Comparison of ENCODE assay signal across 29 cellular contexts in genomic region chr5:65426656-65427055, GRCh38.
"Had no signal": no experiment of that assay in that cellular context is flagged by ENCODE, and none has a peak within 500 bp of the region (broad histone marks: within the 10 kb centered on the region; RNA-seq: fewer than 3 reads in every experiment).

No MANE protein-coding gene starts in this region.

- H3K4me1 ChIP-seq: stomach, suprapubic skin, testis, thyroid gland, tibial artery, tibial nerve, transverse colon, upper lobe of left lung, upper lobe of right lung, uterus, vagina had no signal

- DNase-seq: stimulated activated CD4-positive, alpha-beta T cell treated with anti-CD3 and anti-CD28 coated beads, Interleukin-2, amount 100 ng/mL, for 48 hours; stimulated activated CD4-positive, alpha-beta T cell treated with anti-CD3 and anti-CD28 coated beads, Interleukin-4, amount 100 ng/mL, for 1 hour; stimulated activated CD4-positive, alpha-beta T cell treated with anti-CD3 and anti-CD28 coated beads, Interleukin-4, amount 100 ng/mL, for 24 hours; stimulated activated CD4-positive, alpha-beta T cell treated with anti-CD3 and anti-CD28 coated beads, Interleukin-4, amount 100 ng/mL, for 4 hours; stimulated activated CD8-positive, alpha-beta memory T cell treated with anti-CD3 and anti-CD28 coated beads, Interleukin-4, amount 100 ng/mL, for 48 hours; stimulated activated naive B cell treated with anti-CD40 and anti-IgM and Interleukin-4, amounts not matched to agents 10 μg/mL and 1 μg/mL and 100 μg/mL, for 72 hours; stimulated activated naive CD4-positive, alpha-beta T cell; stimulated activated naive CD4-positive, alpha-beta T cell treated with Interleukin-2 at 50 U/mL for 16 hours; stimulated activated naive CD8-positive, alpha-beta T cell treated with anti-CD3 and anti-CD28 coated beads, Interleukin-15, amount 100 ng/mL, for 72 hours; stimulated activated naive CD8-positive, alpha-beta T cell treated with anti-CD3 and anti-CD28 coated beads, Interleukin-15, Interleukin-2, amounts not matched to agents 100 U/mL and 50 U/mL, for 24 hours; stomach; substantia nigra; testis; thyroid gland; tibial artery; transverse colon; trophoblast cell; upper lobe of left lung; upper lobe of right lung; uterus had no signal

- H3K27ac Mint-ChIP-seq: stimulated activated effector memory CD8-positive, alpha-beta T cell treated with anti-CD3 and anti-CD28 coated beads, Interleukin-12 subunit alpha, Interleukin-12 subunit beta, amount 100 ng/mL, for 72 hours; stimulated activated memory B cell treated with anti-CD40 and anti-IgM and Interleukin-4, amounts not matched to agents 10 μg/mL and 1 μg/mL and 100 μg/mL, for 72 hours; stimulated activated naive B cell treated with anti-CD40 and anti-IgM and Interleukin-4, amounts not matched to agents 10 μg/mL and 1 μg/mL and 100 μg/mL, for 72 hours; stimulated activated naive CD8-positive, alpha-beta T cell treated with anti-CD3 and anti-CD28 coated beads, Interleukin-15, Interleukin-2, amounts not matched to agents 100 ng/mL and 50 ng/mL, for 24 hours; type B pancreatic cell had no signal

- H3K9me3 Mint-ChIP-seq: stimulated activated effector memory CD8-positive, alpha-beta T cell treated with anti-CD3 and anti-CD28 coated beads, Interleukin-12 subunit alpha, Interleukin-12 subunit beta, amount 100 ng/mL, for 72 hours had no signal

- H3K36me3 Mint-ChIP-seq: stimulated activated effector memory CD8-positive, alpha-beta T cell treated with anti-CD3 and anti-CD28 coated beads, Interleukin-12 subunit alpha, Interleukin-12 subunit beta, amount 100 ng/mL, for 72 hours; type B pancreatic cell had no signal

- H3K27me3 ChIP-seq: stomach, suprapubic skin, testis, thyroid gland, tibial artery, tibial nerve, transverse colon, upper lobe of left lung, upper lobe of right lung, uterus, vagina had no signal

- H3K27ac ChIP-seq: stomach, suprapubic skin, testis, thoracic aorta, thyroid gland, tibial artery, tibial nerve, transverse colon, upper lobe of left lung, upper lobe of right lung, uterus, vagina had no signal

- H3K4me3 Mint-ChIP-seq: stimulated activated effector memory CD8-positive, alpha-beta T cell treated with anti-CD3 and anti-CD28 coated beads, Interleukin-12 subunit alpha, Interleukin-12 subunit beta, amount 100 ng/mL, for 72 hours; stimulated activated memory B cell treated with anti-CD40 and anti-IgM and Interleukin-4, amounts not matched to agents 10 μg/mL and 1 μg/mL and 100 μg/mL, for 72 hours; stimulated activated naive B cell treated with anti-CD40 and anti-IgM and Interleukin-4, amounts not matched to agents 10 μg/mL and 1 μg/mL and 100 μg/mL, for 72 hours; stimulated activated naive CD8-positive, alpha-beta T cell treated with anti-CD3 and anti-CD28 coated beads, Interleukin-15, amount 100 ng/mL, for 72 hours; stimulated activated naive CD8-positive, alpha-beta T cell treated with anti-CD3 and anti-CD28 coated beads, Interleukin-15, Interleukin-2, amounts not matched to agents 100 ng/mL and 50 ng/mL, for 24 hours; type B pancreatic cell had no signal

- H3K9me3 ChIP-seq: suprapubic skin, testis, thoracic aorta, thyroid gland, tibial artery, transverse colon, upper lobe of left lung, upper lobe of right lung, uterus, vagina had no signal

- H3K27me3 Mint-ChIP-seq: stimulated activated memory B cell treated with anti-CD40 and anti-IgM and Interleukin-4, amounts not matched to agents 10 μg/mL and 1 μg/mL and 100 μg/mL, for 72 hours; stimulated activated naive B cell treated with anti-CD40 and anti-IgM and Interleukin-4, amounts not matched to agents 10 μg/mL and 1 μg/mL and 100 μg/mL, for 72 hours; stimulated activated naive CD8-positive, alpha-beta T cell treated with anti-CD3 and anti-CD28 coated beads, Interleukin-15, amount 100 ng/mL, for 72 hours; stimulated activated naive CD8-positive, alpha-beta T cell treated with anti-CD3 and anti-CD28 coated beads, Interleukin-15, Interleukin-2, amounts not matched to agents 100 ng/mL and 50 ng/mL, for 24 hours; type B pancreatic cell had no signal

- H3K4me3 ChIP-seq: stomach, suprapubic skin, testis, thoracic aorta, thyroid gland, tibial artery, tibial nerve, transverse colon, upper lobe of left lung, upper lobe of right lung, uterus, vagina had no signal

- ATAC-seq: stimulated activated effector memory CD8-positive, alpha-beta T cell treated with anti-CD3 and anti-CD28 coated beads, Interleukin-12 subunit alpha, Interleukin-12 subunit beta, amount 100 ng/mL, for 72 hours; stimulated activated memory B cell treated with anti-CD40 and anti-IgM and Interleukin-4, amounts not matched to agents 10 μg/mL and 1 μg/mL and 100 μg/mL, for 72 hours; stimulated activated naive B cell treated with anti-CD40 and anti-IgM and Interleukin-4, amounts not matched to agents 10 μg/mL and 1 μg/mL and 100 μg/mL, for 72 hours; stimulated activated naive CD8-positive, alpha-beta T cell treated with anti-CD3 and anti-CD28 coated beads, Interleukin-15, amount 100 ng/mL, for 72 hours; stimulated activated naive CD8-positive, alpha-beta T cell treated with anti-CD3 and anti-CD28 coated beads, Interleukin-15, Interleukin-2, amounts not matched to agents 100 U/mL and 50 U/mL, for 24 hours; upper lobe of right lung had no signal

- FAIRE-seq: urothelium cell line had no signal

- H3K4me1 Mint-ChIP-seq: stimulated activated effector memory CD8-positive, alpha-beta T cell treated with anti-CD3 and anti-CD28 coated beads, Interleukin-12 subunit alpha, Interleukin-12 subunit beta, amount 100 ng/mL, for 72 hours; stimulated activated memory B cell treated with anti-CD40 and anti-IgM and Interleukin-4, amounts not matched to agents 10 μg/mL and 1 μg/mL and 100 μg/mL, for 72 hours; stimulated activated naive B cell treated with anti-CD40 and anti-IgM and Interleukin-4, amounts not matched to agents 10 μg/mL and 1 μg/mL and 100 μg/mL, for 72 hours; stimulated activated naive CD8-positive, alpha-beta T cell treated with anti-CD3 and anti-CD28 coated beads, Interleukin-15, amount 100 ng/mL, for 72 hours had no signal

- H3K36me3 ChIP-seq: stomach, suprapubic skin, thoracic aorta, thyroid gland, tibial nerve, transverse colon, upper lobe of left lung, upper lobe of right lung, uterus, vagina had no signal
